ENCODE assay signal across 13 cellular contexts in the genomic region with DNA sequence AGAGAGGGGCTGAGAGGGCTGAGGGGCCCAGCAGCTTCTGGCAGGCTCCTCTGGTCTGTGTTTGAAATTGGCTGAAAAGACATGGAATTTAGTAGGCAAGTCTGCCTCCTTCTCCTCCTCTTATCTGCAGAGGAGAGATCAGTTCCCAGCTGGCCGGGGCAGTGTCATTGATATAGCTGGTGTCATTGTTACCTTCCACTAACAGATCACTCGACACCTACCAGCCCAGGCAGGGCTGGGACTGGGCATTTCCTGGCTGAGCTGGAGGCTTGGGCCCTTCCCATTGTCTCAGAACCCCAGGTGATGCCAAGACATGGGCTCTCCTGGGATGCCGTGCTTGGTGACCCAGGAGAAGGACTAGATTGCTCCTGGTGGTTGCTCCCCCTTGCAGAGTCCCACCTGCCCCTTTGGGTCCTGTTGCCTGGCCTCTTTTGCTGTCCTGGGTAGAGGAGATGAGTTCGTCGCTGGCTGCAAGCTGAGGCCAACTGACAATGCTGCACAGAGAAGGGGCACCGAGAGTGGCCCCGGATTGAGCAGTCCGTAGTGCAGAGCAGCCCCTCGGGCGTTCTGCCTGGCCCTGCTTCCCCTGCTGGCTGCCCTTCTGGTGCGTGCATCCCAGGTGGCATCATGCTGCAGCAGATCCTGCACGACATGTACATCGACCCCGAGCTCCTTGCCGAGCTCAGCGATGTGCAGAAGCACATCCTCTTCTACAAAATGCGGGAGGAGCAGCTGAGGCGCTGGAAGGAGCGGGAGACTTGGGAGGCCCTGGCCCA. TPM values are rescaled to one million over a fixed set of nuclear protein-coding genes. Genes with fewer than 3 reads are reported as not detected.
DNase-seq lines count a peak whose midpoint lies in the region; ATAC-seq and TF ChIP-seq lines count a peak whose summit lies in the region.
"Had no signal": no experiment of that assay in that cellular context is flagged by ENCODE, and none has a peak within 500 bp of the region (broad histone marks: within the 10 kb centered on the region; RNA-seq: fewer than 3 reads in every experiment).

A gene (plus strand): TSS at position 198 of the 776 bp plus-strand sequence. CDS start 430 bp downstream, at position 628.

- no peak for ATAC-seq in CD8-positive, alpha-beta T cell
- no peak for ATAC-seq in central memory CD8-positive, alpha-beta T cell (replicated peaks; ENCODE audit: extremely low read depth, poor library complexity, severe bottlenecking)
- no peak for ATAC-seq in HG03280 (IDR thresholded peaks at IDR 0.05; ENCODE audit: unreplicated experiment)

- H3K9me2 ChIP-seq in Karpas-422 (replicated peaks; ENCODE audit: insufficient read depth, low read length) = no peaks in the 10 kb centered on the region

- peak in 1 of 7 experiments; percentile 48 for DNase-seq in CD8-positive, alpha-beta T cell
- DNase-seq in Karpas-422 = no peak
- no peak for DNase-seq in central memory CD8-positive, alpha-beta T cell (ENCODE audit: low spot score in 2 of 2)
- no peak for DNase-seq in stomach
- DNase-seq in kidney glomerular epithelial cell (lab: John Stamatoyannopoulos, UW) = no peak
- DNase-seq in middle frontal gyrus (ENCODE audit: extremely low spot score, low spot score) = no peak
- DNase-seq: activated CD4-positive, CD25-positive, alpha-beta regulatory T cell; DMS153; MV-4-11; NCI-H524 had no signal

- peak within 1 kb of the TSS; percentile 63 for H3K4me2 ChIP-seq in Karpas-422 (ENCODE audit: low read depth, low read length, poor library complexity, severe bottlenecking)

- intact Hi-C loops in CD8-positive, alpha-beta T cell (cut with DNase I, micrococcal nuclease) = loop anchor here (5.0 to 10.0 kb wide), 3 partner anchors 44 to 463 kb away; a partner anchor contains a TSS
- intact Hi-C loops in stomach (cut with DNase I; ENCODE audit: low total_unique reads) = no loop called here

- peaks cover 16% of the 10 kb centered on the region for H3K4me1 Mint-ChIP-seq in CD8-positive, alpha-beta T cell (ENCODE audit: low read depth)
- peaks cover 35% of the 10 kb centered on the region for H3K4me1 Mint-ChIP-seq in central memory CD8-positive, alpha-beta T cell
- H3K4me1 Mint-ChIP-seq in nephron = peaks cover 38% of the 10 kb centered on the region

- WGBS in stomach, 5 donors = 89 to 94% (median 93%) methylated on average over 17 to 19 of the region's 19 CpGs

- no peaks in the 10 kb centered on the region for H3K9me3 ChIP-seq in CD8-positive, alpha-beta T cell (ENCODE audit: low read length)
- H3K9me3 ChIP-seq in Karpas-422 (ENCODE audit: low read length) (no peaks in the 10 kb centered on the region), stomach (no peaks in the 10 kb centered on the region)

- no peak within 1 kb of the TSS for H3K27ac ChIP-seq in CD8-positive, alpha-beta T cell (ENCODE audit: low read depth, low read length)
- no peak within 1 kb of the TSS for H3K27ac ChIP-seq in Karpas-422 (ENCODE audit: low read length)
- peak within 1 kb of the TSS in 1 of 5 donors; percentile 63 for H3K27ac ChIP-seq in stomach

- H3K36me3 ChIP-seq in CD8-positive, alpha-beta T cell (ENCODE audit: insufficient read depth, low read length) = no peaks in the 10 kb centered on the region
- H3K36me3 ChIP-seq in Karpas-422 (ENCODE audit: insufficient read depth, low read length) = no peaks in the 10 kb centered on the region
- H3K36me3 ChIP-seq in stomach = no peaks in the 10 kb centered on the region

- CTCF ChIA-PET in CD8-positive, alpha-beta T cell (lab: Charles Lee) = interaction anchor here (1.1 to 2.6 kb wide), 4 partner anchors 13 to 94 kb away, joined by 3 to 14 read pairs (median 6); no protein-coding TSS in a partner anchor

- H2AFZ ChIP-seq in Karpas-422 (ENCODE audit: low read length) = no peak within 1 kb of the TSS

- peak within 1 kb of the TSS; percentile 84 for H3K4me3 Mint-ChIP-seq in CD8-positive, alpha-beta T cell
- peak within 1 kb of the TSS; percentile 52 for H3K4me3 Mint-ChIP-seq in central memory CD8-positive, alpha-beta T cell
- no peak within 1 kb of the TSS for H3K4me3 Mint-ChIP-seq in nephron

- H3K79me2 ChIP-seq in Karpas-422 (ENCODE audit: low read length) = no peaks in the 10 kb centered on the region

- TF ChIP-seq CTCF in CD8-positive, alpha-beta T cell (IDR thresholded peaks at IDR 0.05) = no peak
- TF ChIP-seq CTCF in nephron (IDR thresholded peaks at IDR 0.05; ENCODE audit: unreplicated experiment in 3 of 3) (no peak), stomach (IDR thresholded peaks at IDR 0.05) (no peak)

- POLR2A ChIA-PET in CD8-positive, alpha-beta T cell (lab: Charles Lee) = no interaction called here

- TF ChIP-seq POLR2A in stomach (IDR thresholded peaks at IDR 0.05) = no peak

- peaks cover under 1% of the 10 kb centered on the region for H3K4me1 ChIP-seq in CD8-positive, alpha-beta T cell (ENCODE audit: insufficient read depth, low read length)
- peaks cover 18% of the 10 kb centered on the region for H3K4me1 ChIP-seq in Karpas-422 (ENCODE audit: low read length)
- peaks cover 4 to 11% (median 7%) of the 10 kb centered on the region in 4 donors for H3K4me1 ChIP-seq in stomach

- no peaks in the 10 kb centered on the region for H3K27me3 Mint-ChIP-seq in CD8-positive, alpha-beta T cell (ENCODE audit: low read depth)
- no peaks in the 10 kb centered on the region for H3K27me3 Mint-ChIP-seq in central memory CD8-positive, alpha-beta T cell
- H3K27me3 Mint-ChIP-seq in nephron (ENCODE audit: low read depth) = peaks cover 9% of the 10 kb centered on the region

- H3K36me3 Mint-ChIP-seq in CD8-positive, alpha-beta T cell = no peaks in the 10 kb centered on the region
- peaks cover 12% of the 10 kb centered on the region for H3K36me3 Mint-ChIP-seq in central memory CD8-positive, alpha-beta T cell (ENCODE audit: insufficient read depth)
- peaks cover 14% of the 10 kb centered on the region for H3K36me3 Mint-ChIP-seq in nephron (ENCODE audit: low read depth)

- no peak within 1 kb of the TSS for H3K4me3 ChIP-seq in CD8-positive, alpha-beta T cell (ENCODE audit: low read depth, low read length)
- H3K4me3 ChIP-seq in Karpas-422 (ENCODE audit: low read length) = peak within 1 kb of the TSS; percentile 59; the same call in 1 of the 2 replicates
- no peak within 1 kb of the TSS for H3K4me3 ChIP-seq in stomach

- H4K20me1 ChIP-seq in Karpas-422 (ENCODE audit: insufficient read depth, low read depth, low read length) = no peaks in the 10 kb centered on the region

- H3K9ac ChIP-seq in Karpas-422 (ENCODE audit: low read length) = peak within 1 kb of the TSS; percentile 64; the same call in 1 of the 2 replicates

- H3K27me3 ChIP-seq in CD8-positive, alpha-beta T cell (ENCODE audit: insufficient read depth, low read length) = no peaks in the 10 kb centered on the region
- H3K27me3 ChIP-seq in Karpas-422 (ENCODE audit: low read length) = no peaks in the 10 kb centered on the region
- H3K27me3 ChIP-seq in stomach = no peaks in the 10 kb centered on the region

- no peaks in the 10 kb centered on the region for H3K9me3 Mint-ChIP-seq in CD8-positive, alpha-beta T cell
- H3K9me3 Mint-ChIP-seq in central memory CD8-positive, alpha-beta T cell = no peaks in the 10 kb centered on the region
- peaks cover 11% of the 10 kb centered on the region for H3K9me3 Mint-ChIP-seq in nephron

- no peak for TF ChIP-seq EP300 in stomach (IDR thresholded peaks at IDR 0.05)

- peak within 1 kb of the TSS; percentile 98 for H3K27ac Mint-ChIP-seq in CD8-positive, alpha-beta T cell
- H3K27ac Mint-ChIP-seq in central memory CD8-positive, alpha-beta T cell (ENCODE audit: low read depth) = peak within 1 kb of the TSS; percentile 93
- H3K27ac Mint-ChIP-seq in nephron = peak within 1 kb of the TSS; percentile 91 to 95 (median 93)

RNA-seq across cellular contexts. Expression of the gene that starts here (rescaled TPM):
- total RNA-seq in CD8-positive, alpha-beta T cell = under 1 TPM in 1 of 2 experiments, not detected in 1; 0.36 TPM
- 0.07 TPM in 1 of 2 replicates, not detected in the other for total RNA-seq in Karpas-422 (2014; rRNA removed; shearing (Covaris generic); ENCODE audit: low replicate concordance)
- under 1 TPM in 1 of 5 donors, not detected in 4; 0.18 TPM for total RNA-seq in stomach
- polyA plus RNA-seq in stomach = under 1 TPM in 1 of 3 donors, not detected in 2; 0.03 TPM
- total RNA-seq: myocyte had no signal

Comparison
In these comparisons a context has a peak if more than half of its experiments do, and no peak if none do; other contexts are left out.
1. H3K4me3 Mint-ChIP-seq: peak in CD8-positive, alpha-beta T cell (single experiment) and central memory CD8-positive, alpha-beta T cell (single experiment); none in nephron (0 of 3).
2. Peak in every context shown above with its lines, with median percentiles within 50 percentile points of each other: H3K27ac Mint-ChIP-seq.